Comparison of ENCODE assay signal across 23 cellular contexts in genomic region chr11:129434641-129435498, GRCh38. TPM values are rescaled to one million over a fixed set of nuclear protein-coding genes. Genes with fewer than 3 reads are reported as not detected.
A peak's percentile ranks its signal among the peaks of the same experiment; 100 is the strongest.
DNase-seq lines count a peak whose midpoint lies in the region; ATAC-seq, FAIRE-seq and TF ChIP-seq lines count a peak whose summit lies in the region.
"Had no signal": no experiment of that assay in that cellular context is flagged by ENCODE, and none has a peak within 500 bp of the region (broad histone marks: within the 10 kb centered on the region; RNA-seq: fewer than 3 reads in every experiment).

No MANE protein-coding gene starts in this region.

- H3K36me3 Mint-ChIP-seq in activated naive CD4-positive, alpha-beta T cell treated with anti-CD3 and anti-CD28 coated beads for 36 hours (ENCODE audit: low read depth) = no peaks in the 10 kb centered on the region
- H3K36me3 Mint-ChIP-seq in activated naive CD4-positive, alpha-beta T cell treated with anti-CD3 and anti-CD28 coated beads, Interleukin-2, amount 10 ng/mL, durations not matched to agents 7 days and 5 days = no peaks in the 10 kb centered on the region
- H3K36me3 Mint-ChIP-seq: brain; CD8-positive, alpha-beta memory T cell had no signal

- TF ChIP-seq CTCF in epithelial cell of esophagus (IDR thresholded peaks at IDR 0.05; ENCODE audit: insufficient read depth, low read depth, low read length, missing control alignments) = no peak

- peaks cover 8% of the 10 kb centered on the region for H3K9me3 Mint-ChIP-seq in activated naive CD4-positive, alpha-beta T cell treated with anti-CD3 and anti-CD28 coated beads for 36 hours
- H3K9me3 Mint-ChIP-seq in activated naive CD4-positive, alpha-beta T cell treated with anti-CD3 and anti-CD28 coated beads, Interleukin-2, amount 10 ng/mL, durations not matched to agents 7 days and 5 days = peaks cover 2% of the 10 kb centered on the region

- CTCF ChIA-PET in activated naive CD4-positive, alpha-beta T cell treated with anti-CD3 and anti-CD28 coated beads for 36 hours (lab: Charles Lee) = interaction anchor here (0.6 to 1.2 kb wide), 3 partner anchors 204 to 316 kb away, joined by 3 to 6 read pairs (median 3); no protein-coding TSS in a partner anchor
- CTCF ChIA-PET in activated naive CD4-positive, alpha-beta T cell treated with anti-CD3 and anti-CD28 coated beads, Interleukin-2, amount 10 ng/mL, durations not matched to agents 7 days and 5 days (lab: Charles Lee) = interaction anchor here (1.1 to 1.2 kb wide), 2 partner anchors 60 to 261 kb away, joined by 3 read pairs; no protein-coding TSS in a partner anchor

- FAIRE-seq in urothelium cell line (lab: Jason Lieb, UNC) = no peak
- FAIRE-seq: GM19239, kidney, RCC 7860 had no signal

- H3K27me3 Mint-ChIP-seq in activated naive CD4-positive, alpha-beta T cell treated with anti-CD3 and anti-CD28 coated beads for 36 hours (ENCODE audit: low read depth) = peaks cover 42% of the 10 kb centered on the region
- no peaks in the 10 kb centered on the region for H3K27me3 Mint-ChIP-seq in activated naive CD4-positive, alpha-beta T cell treated with anti-CD3 and anti-CD28 coated beads, Interleukin-2, amount 10 ng/mL, durations not matched to agents 7 days and 5 days

- no peak overlapping the region for H3K4me3 ChIP-seq in epithelial cell of esophagus (ENCODE audit: low read length)
- H3K4me3 ChIP-seq: esophagus muscularis mucosa, upper lobe of left lung had no signal

- DNase-seq in activated naive CD4-positive, alpha-beta T cell treated with anti-CD3 and anti-CD28 coated beads for 36 hours = no peak
- no peak for DNase-seq in activated naive CD4-positive, alpha-beta T cell treated with anti-CD3 and anti-CD28 coated beads, Interleukin-2, amount 10 ng/mL, durations not matched to agents 7 days and 5 days
- DNase-seq in NCI-H2196 (lab: John Stamatoyannopoulos, UW; ENCODE audit: unreplicated experiment) (peak; percentile 37), epithelial cell of esophagus (ENCODE audit: low read depth) (peak; percentile 68), urothelium cell line (ENCODE audit: low spot score) (peak; percentile 38), NCI-H146 (lab: John Stamatoyannopoulos, UW) (no peak)
- DNase-seq: activated CD8-positive, alpha-beta T cell treated with anti-CD3 and anti-CD28 coated beads, Interleukin-2, amount 10 ng/mL, durations not matched to agents 7 days and 5 days; activated effector memory CD4-positive, alpha-beta T cell treated with Interleukin-2 at 50 U/mL for 16 hours; CD8-positive, alpha-beta memory T cell; dermis blood vessel endothelial cell; KBM-7; kidney; NCI-H1436 treated with DMSO at 0.1 percent for 48 hours; occipital lobe; stimulated activated CD4-positive, alpha-beta T cell treated with anti-CD3 and anti-CD28 coated beads, Interleukin-2, amount 100 ng/mL, for 48 hours; upper lobe of left lung had no signal

- ATAC-seq in GM21717 (IDR thresholded peaks at IDR 0.05; ENCODE audit: unreplicated experiment) (no peak), GM19324 (IDR thresholded peaks at IDR 0.05; ENCODE audit: low FRiP score, unreplicated experiment) (no peak)
- ATAC-seq: activated CD8-positive, alpha-beta T cell treated with anti-CD3 and anti-CD28 coated beads, Interleukin-2, amount 10 ng/mL, durations not matched to agents 7 days and 5 days; sciatic nerve had no signal

- intact Hi-C loops in activated naive CD4-positive, alpha-beta T cell treated with anti-CD3 and anti-CD28 coated beads for 36 hours (cut with micrococcal nuclease) = loop anchor here (1.0 to 2.0 kb wide), 5 partner anchors 13 to 208 kb away; no protein-coding TSS in a partner anchor

- H3K27ac Mint-ChIP-seq in activated naive CD4-positive, alpha-beta T cell treated with anti-CD3 and anti-CD28 coated beads for 36 hours = peak overlapping the region; percentile 70
- no peak overlapping the region for H3K27ac Mint-ChIP-seq in activated naive CD4-positive, alpha-beta T cell treated with anti-CD3 and anti-CD28 coated beads, Interleukin-2, amount 10 ng/mL, durations not matched to agents 7 days and 5 days
- H3K27ac Mint-ChIP-seq: activated CD8-positive, alpha-beta T cell treated with anti-CD3 and anti-CD28 coated beads, Interleukin-2, amount 10 ng/mL, durations not matched to agents 7 days and 5 days; brain; CD8-positive, alpha-beta memory T cell had no signal

- peaks cover 28% of the 10 kb centered on the region for H3K4me1 Mint-ChIP-seq in activated naive CD4-positive, alpha-beta T cell treated with anti-CD3 and anti-CD28 coated beads for 36 hours (ENCODE audit: low read depth)
- H3K4me1 Mint-ChIP-seq in activated naive CD4-positive, alpha-beta T cell treated with anti-CD3 and anti-CD28 coated beads, Interleukin-2, amount 10 ng/mL, durations not matched to agents 7 days and 5 days = peaks cover 3% of the 10 kb centered on the region
- H3K4me1 Mint-ChIP-seq: CD8-positive, alpha-beta memory T cell had no signal

- H3K4me3 Mint-ChIP-seq in activated naive CD4-positive, alpha-beta T cell treated with anti-CD3 and anti-CD28 coated beads for 36 hours = no peak overlapping the region
- no peak overlapping the region for H3K4me3 Mint-ChIP-seq in activated naive CD4-positive, alpha-beta T cell treated with anti-CD3 and anti-CD28 coated beads, Interleukin-2, amount 10 ng/mL, durations not matched to agents 7 days and 5 days
- H3K4me3 Mint-ChIP-seq: activated CD8-positive, alpha-beta T cell treated with anti-CD3 and anti-CD28 coated beads, Interleukin-2, amount 10 ng/mL, durations not matched to agents 7 days and 5 days; brain; CD8-positive, alpha-beta memory T cell had no signal

RNA-seq across cellular contexts. Expression of gene BARX2, which starts 59.2 kb away (rescaled TPM):
- total RNA-seq in activated naive CD4-positive, alpha-beta T cell treated with anti-CD3 and anti-CD28 coated beads for 36 hours = 1 to 10 TPM; 3.2 to 3.8 TPM
- total RNA-seq: activated CD8-positive, alpha-beta T cell treated with anti-CD3 and anti-CD28 coated beads, Interleukin-2, amount 10 ng/mL, durations not matched to agents 7 days and 5 days; CD8-positive, alpha-beta memory T cell; dermis blood vessel endothelial cell; esophagus muscularis mucosa; sciatic nerve had no signal

Comparison
In these comparisons a context has a peak if more than half of its experiments do, and no peak if none do; other contexts are left out.
1. DNase-seq: peak in NCI-H2196 (single experiment), epithelial cell of esophagus (single experiment) and urothelium cell line (single experiment); none in activated naive CD4-positive, alpha-beta T cell treated with anti-CD3 and anti-CD28 coated beads for 36 hours (single experiment), activated naive CD4-positive, alpha-beta T cell treated with anti-CD3 and anti-CD28 coated beads, Interleukin-2, amount 10 ng/mL, durations not matched to agents 7 days and 5 days (single experiment) and NCI-H146 (single experiment).